ENCODE assay signal across 9 cellular contexts in genomic region chr2:66569321-66569851, GRCh38.
DNase-seq lines count a peak whose midpoint lies in the region; ATAC-seq and TF ChIP-seq lines count a peak whose summit lies in the region.
"Had no signal": no experiment of that assay in that cellular context is flagged by ENCODE, and none has a peak within 500 bp of the region (broad histone marks: within the 10 kb centered on the region; RNA-seq: fewer than 3 reads in every experiment).

No MANE protein-coding gene starts in this region.

- H3K4me1 ChIP-seq in esophagus squamous epithelium, result peaks cover 0 to 27% (median 3%) of the 10 kb centered on the region in 3 donors

- H3K27ac ChIP-seq in esophagus squamous epithelium, result no peak overlapping the region
- H3K27ac ChIP-seq in coronary artery, result no peak overlapping the region

- TF ChIP-seq CTCF in choroid plexus epithelial cell (conservative IDR thresholded peaks at IDR 0.05; ENCODE audit: low read depth, low read length) (no peak), esophagus squamous epithelium (IDR thresholded peaks at IDR 0.05) (no peak), coronary artery (IDR thresholded peaks at IDR 0.05) (no peak)

- DNase-seq in NCI-H187 treated with DMSO at 0.1 percent for 48 hours (lab: John Stamatoyannopoulos, UW) (peak; percentile 73), choroid plexus epithelial cell (ENCODE audit: low read depth) (peak; percentile 53), pons (ENCODE audit: low spot score) (peak; percentile 24), esophagus squamous epithelium (lab: John Stamatoyannopoulos, UW) (no peak), coronary artery (ENCODE audit: low spot score) (no peak)
- DNase-seq in activated naive CD4-positive, alpha-beta T cell (lab: John Stamatoyannopoulos, UW), result no peak
- DNase-seq: nucleus accumbens had no signal

- 51 to 72% methylated on average over 4 of the region's 4 CpGs for whole genome bisulfite sequencing in esophagus squamous epithelium, 2 donors

- H3K9me3 ChIP-seq in esophagus squamous epithelium, result no peaks in the 10 kb centered on the region

- intact Hi-C loops in esophagus squamous epithelium (cut with DNase I), result no loop called here

- no peak overlapping the region for H3K4me3 ChIP-seq in choroid plexus epithelial cell (ENCODE audit: low read depth, low read length)
- H3K4me3 ChIP-seq in esophagus squamous epithelium, result no peak overlapping the region
- H3K4me3 ChIP-seq in coronary artery, result no peak overlapping the region

- peaks cover 0 to 56% (median 5%) of the 10 kb centered on the region in 3 donors for H3K36me3 ChIP-seq in esophagus squamous epithelium

- H3K27me3 ChIP-seq in esophagus squamous epithelium, result no peaks in the 10 kb centered on the region

- no peak for TF ChIP-seq POLR2A in esophagus squamous epithelium (IDR thresholded peaks at IDR 0.05)

- ATAC-seq in GM18867 (IDR thresholded peaks at IDR 0.05; ENCODE audit: unreplicated experiment), result peak; percentile 54
- ATAC-seq in GM21360 (IDR thresholded peaks at IDR 0.05; ENCODE audit: unreplicated experiment), result no peak

Comparison
In these comparisons a context has a peak if more than half of its experiments do, and no peak if none do; other contexts are left out.
1. DNase-seq: peak in NCI-H187 treated with DMSO at 0.1 percent for 48 hours (single experiment), choroid plexus epithelial cell (single experiment) and pons (single experiment); none in activated naive CD4-positive, alpha-beta T cell (0 of 4), esophagus squamous epithelium (single experiment) and coronary artery (single experiment).